In genomic region chr11:30310623-30311022, GRCh38 we compare ENCODE assay signal across 1 cellular context.
A peak's percentile ranks its signal among the peaks of the same experiment; 100 is the strongest.
TF ChIP-seq lines count a peak whose summit lies in the region.

No MANE protein-coding gene starts in this region.

TF ChIP-seq in GM12878, 131 proteins besides CTCF, POLR2A, EP300 and RAD21 (continued from another document):
- TF ChIP-seq PAX5 (IDR thresholded peaks at IDR 0.05; ENCODE audit: borderline replicate concordance, low read depth, low read length), result peak; percentile 77
- TF ChIP-seq RELB (IDR thresholded peaks at IDR 0.05; ENCODE audit: low read depth), result peak; percentile 64
- peak; percentile 75 for TF ChIP-seq FOXM1 (IDR thresholded peaks at IDR 0.05; ENCODE audit: low read depth, low read length)
- TF ChIP-seq GABPA (IDR thresholded peaks at IDR 0.05; ENCODE audit: low read depth), result peak; percentile 8; the same call in 1 of the 2 replicates
- peak; percentile 55 to 71; a peak in 3 of 4 replicates for TF ChIP-seq IKZF2 (IDR thresholded peaks at IDR 0.05)
- peak; percentile 30; the same call in 1 of the 2 replicates for TF ChIP-seq CREB1 (IDR thresholded peaks at IDR 0.05; ENCODE audit: low read depth)
- 0 out of 2 replicates have a peak, but pooled peaks have one; percentile 37 for TF ChIP-seq CBFB (IDR thresholded peaks at IDR 0.05; ENCODE audit: low read depth)
- peak; percentile 52; the same call in 1 of the 2 replicates for TF ChIP-seq IKZF1 (conservative IDR thresholded peaks at IDR 0.05)
- TF ChIP-seq SIN3A (IDR thresholded peaks at IDR 0.05; ENCODE audit: low read depth, low read length), result no peak
- 0 out of 2 replicates have a peak, but pooled peaks have one; percentile 11 for TF ChIP-seq TBL1XR1 (IDR thresholded peaks at IDR 0.05; ENCODE audit: low read depth, low read length)
- TF ChIP-seq RUNX3 (IDR thresholded peaks at IDR 0.05; ENCODE audit: low read length), result peak; percentile 95
- TF ChIP-seq PKNOX1 (IDR thresholded peaks at IDR 0.05), result peak; percentile 58
- peak; percentile 56; the same call in 1 of the 2 replicates for TF ChIP-seq CREM (IDR thresholded peaks at IDR 0.05; ENCODE audit: low read depth)
- peak; percentile 67 for TF ChIP-seq SPI1 (IDR thresholded peaks at IDR 0.05; ENCODE audit: borderline replicate concordance, insufficient read depth, low read depth, low read length)
- TF ChIP-seq POU2F2 (IDR thresholded peaks at IDR 0.05; ENCODE audit: borderline replicate concordance, low read depth, low read length), result no peak
- TF ChIP-seq JUNB (IDR thresholded peaks at IDR 0.05), result peak; percentile 94
- no peak for TF ChIP-seq NFYA (IDR thresholded peaks at IDR 0.05; ENCODE audit: borderline replicate concordance, low read depth, low read length)
- TF ChIP-seq ETV6 (conservative IDR thresholded peaks at IDR 0.05 in 1 of 2, IDR thresholded peaks at IDR 0.05 in 1 of 2; ENCODE audit: borderline replicate concordance in 1 of 2, low read depth in 1 of 2), result peak in 1 of 2 experiments; percentile 57; a peak in 1 of 4 replicates
- TF ChIP-seq DPF2 (IDR thresholded peaks at IDR 0.05), result peak; percentile 90
- no peak for TF ChIP-seq CHD2 (IDR thresholded peaks at IDR 0.05; ENCODE audit: borderline replicate concordance, low read depth, low read length)
- TF ChIP-seq SIX5 (IDR thresholded peaks at IDR 0.05; ENCODE audit: low read depth, low read length, severe bottlenecking), result no peak
- TF ChIP-seq RBBP5 (conservative IDR thresholded peaks at IDR 0.05), result no peak
- peak; percentile 60 for TF ChIP-seq ATF7 (IDR thresholded peaks at IDR 0.05; ENCODE audit: low read depth)
- TF ChIP-seq IRF4 (IDR thresholded peaks at IDR 0.05; ENCODE audit: low read depth, low read length), result peak; percentile 83; the same call in 1 of the 2 replicates
- TF ChIP-seq NFIC (IDR thresholded peaks at IDR 0.05; ENCODE audit: low read depth, low read length), result peak; percentile 86
- peak in 1 of 2 experiments; percentile 10; a peak in 1 of 4 replicates for TF ChIP-seq BHLHE40 (IDR thresholded peaks at IDR 0.05; ENCODE audit: borderline replicate concordance in 1 of 2, low read depth in 2 of 2, low read length in 1 of 2)
- TF ChIP-seq MTA3 (IDR thresholded peaks at IDR 0.05; ENCODE audit: borderline replicate concordance, low read length), result peak; percentile 69; the same call in 1 of the 2 replicates
- no peak for TF ChIP-seq SMC3 (IDR thresholded peaks at IDR 0.05; ENCODE audit: borderline replicate concordance, low read length)
- 0 out of 2 replicates have a peak, but pooled peaks have one; percentile 45 for TF ChIP-seq MEF2A (IDR thresholded peaks at IDR 0.05; ENCODE audit: insufficient read depth, low read depth, low read length)
- TF ChIP-seq SRF (IDR thresholded peaks at IDR 0.05; ENCODE audit: low read depth in 2 of 2, low read length in 2 of 2), result 0 out of 4 replicates have a peak, but pooled peaks of 1 of the 2 experiments have one; percentile 32
- 0 out of 2 replicates have a peak, but pooled peaks have one; percentile 49 for TF ChIP-seq BMI1 (IDR thresholded peaks at IDR 0.05; ENCODE audit: borderline replicate concordance)
- peak; percentile 88 for TF ChIP-seq MTA2 (IDR thresholded peaks at IDR 0.05; ENCODE audit: low read depth)
- 0 out of 2 replicates have a peak, but pooled peaks have one; percentile 38 for TF ChIP-seq MYB (IDR thresholded peaks at IDR 0.05; ENCODE audit: borderline replicate concordance, low read depth, low read length)
- peak; percentile 70 for TF ChIP-seq ATF2 (IDR thresholded peaks at IDR 0.05; ENCODE audit: low read length)
- TF ChIP-seq E4F1 (IDR thresholded peaks at IDR 0.05; ENCODE audit: borderline replicate concordance, partially characterized antibody), result no peak
- TF ChIP-seq TCF7 (IDR thresholded peaks at IDR 0.05; ENCODE audit: borderline replicate concordance), result 0 out of 2 replicates have a peak, but pooled peaks have one; percentile 51
